In genomic region chr5:142645456-142645855, GRCh38 we compare ENCODE assay signal across 11 cellular contexts. TPM values are rescaled to one million over a fixed set of nuclear protein-coding genes. Genes with fewer than 3 reads are reported as not detected.
DNase-seq lines count a peak whose midpoint lies in the region; ATAC-seq and TF ChIP-seq lines count a peak whose summit lies in the region.
"Had no signal": no experiment of that assay in that cellular context is flagged by ENCODE, and none has a peak within 500 bp of the region (broad histone marks: within the 10 kb centered on the region; RNA-seq: fewer than 3 reads in every experiment).

No MANE protein-coding gene starts in this region.

- H4K8ac ChIP-seq in IMR-90 (ENCODE audit: low read depth in 2 of 2, low read length in 2 of 2): peak overlapping the region; percentile 77 to 97

- no peaks in the 10 kb centered on the region for H3K27me3 ChIP-seq in IMR-90 (ENCODE audit: control insufficient read depth, insufficient read depth, low read length)
- H3K27me3 ChIP-seq in breast epithelium: no peaks in the 10 kb centered on the region
- H3K27me3 ChIP-seq in transverse colon: peaks cover 4% of the 10 kb centered on the region

- H3K9me3 ChIP-seq in IMR-90 (ENCODE audit: control insufficient read depth, insufficient read depth, low read length) (no peaks in the 10 kb centered on the region), breast epithelium (no peaks in the 10 kb centered on the region), mesodermal cell (ENCODE audit: control insufficient read depth, low read length) (no peaks in the 10 kb centered on the region), transverse colon (no peaks in the 10 kb centered on the region)

- TF ChIP-seq POLR2A in IMR-90 (IDR thresholded peaks at IDR 0.05; ENCODE audit: low read depth, low read length) (no peak), breast epithelium (IDR thresholded peaks at IDR 0.05) (no peak), transverse colon (IDR thresholded peaks at IDR 0.05) (no peak)

- H4K5ac ChIP-seq in IMR-90 (ENCODE audit: low read depth, low read length): peak overlapping the region; percentile 51

- peak overlapping the region; percentile 98 for H2BK5ac ChIP-seq in IMR-90 (ENCODE audit: low read depth, low read length, poor library complexity, severe bottlenecking)

- H2BK120ac ChIP-seq in IMR-90 (ENCODE audit: low read depth, low read length): peak overlapping the region; percentile 99

- dilution Hi-C loops in IMR-90 (cut with HindIII; ENCODE audit: low sequenced_read_pairs, unreplicated experiment): no loop called here

- H2AK9ac ChIP-seq in IMR-90 (replicated peaks; ENCODE audit: low read depth, low read length, poor library complexity): peak overlapping the region; percentile 93

- no peaks in the 10 kb centered on the region for H3K79me1 ChIP-seq in IMR-90 (ENCODE audit: low read depth in 1 of 2, low read length in 2 of 2)

- peak overlapping the region; percentile 98 for H2BK20ac ChIP-seq in IMR-90 (ENCODE audit: low read depth, low read length)

- TF ChIP-seq CTCF in IMR-90 (conservative IDR thresholded peaks at IDR 0.05; ENCODE audit: low read depth, low read length): no peak
- no peak for TF ChIP-seq CTCF in breast epithelium (IDR thresholded peaks at IDR 0.05)
- no peak for TF ChIP-seq CTCF in transverse colon (IDR thresholded peaks at IDR 0.05)

- WGBS in IMR-90 (ENCODE audit: extremely low coverage in 2 of 2, insufficient read length in 1 of 2), 2 experiments: no CpG with 5 or more reads among the region's 1 CpG
- WGBS in mesodermal cell (ENCODE audit: insufficient coverage in 2 of 2), 2 experiments: 73 to 79% methylated on average over 1 of the region's 1 CpG
- 33% methylated on average over 1 of the region's 1 CpG for WGBS in transverse colon (ENCODE audit: low coverage in 1 of 2), 2 donors

- peak overlapping the region; percentile 56 for H3K4me2 ChIP-seq in IMR-90 (ENCODE audit: low read depth, low read length)

- in situ Hi-C loops in IMR-90 (cut with MboI; ENCODE audit: low sequenced_read_pairs): no loop called here
- in situ Hi-C loops in transverse colon (cut with MboI; ENCODE audit: low pct_ligation_motif_present in 1 of 4, low pct_unique_long_range_greater_than_20kb in 1 of 4, low sequenced_read_pairs in 3 of 4): no loop called here

- H2BK15ac ChIP-seq in IMR-90 (ENCODE audit: low read depth, low read length): peak overlapping the region; percentile 91

- no peak for TF ChIP-seq EP300 in transverse colon (IDR thresholded peaks at IDR 0.05; ENCODE audit: low read depth)

- H2AFZ ChIP-seq in IMR-90 (replicated peaks; ENCODE audit: low read length, poor library complexity): peak overlapping the region; percentile 91

- peaks cover 7% of the 10 kb centered on the region for H3K9me1 ChIP-seq in IMR-90 (ENCODE audit: insufficient read depth, low read length)

- H3K4ac ChIP-seq in IMR-90 (ENCODE audit: low read depth, low read length): peak overlapping the region; percentile 98

- peak overlapping the region; percentile 31 for H3K9ac ChIP-seq in IMR-90 (ENCODE audit: low read depth, low read length)

- no peak overlapping the region for H3K4me3 ChIP-seq in IMR-90 (ENCODE audit: insufficient read depth, low read depth, low read length)
- peak overlapping the region in 1 of 3 donors; percentile 45 for H3K4me3 ChIP-seq in breast epithelium
- no peak overlapping the region for H3K4me3 ChIP-seq in mesodermal cell (ENCODE audit: extremely low read depth, insufficient read depth, low read length, poor library complexity, severe bottlenecking)
- H3K4me3 ChIP-seq in transverse colon: no peak overlapping the region

- DNase-seq in IMR-90 (no peak), breast epithelium (ENCODE audit: low spot score in 2 of 2) (no peak), transverse colon (no peak), NCI-H510A treated with DMSO at 0.1 percent for 48 hours (lab: John Stamatoyannopoulos, UW) (no peak), iPS-NIHi11 (ENCODE audit: low spot score) (no peak), NCI-H2227 (lab: John Stamatoyannopoulos, UW; ENCODE audit: unreplicated experiment) (no peak)
- DNase-seq: activated CD4-positive, alpha-beta T cell treated with anti-CD3 and anti-CD28 coated beads, Interleukin-2, amount 50 U/mL, for 1 hour; activated naive CD4-positive, alpha-beta T cell treated with Interleukin-2 at 50 U/mL for 16 hours; left ventricle myocardium superior; stimulated activated CD4-positive, alpha-beta T cell treated with anti-CD3 and anti-CD28 coated beads, Interleukin-2, amount 100 ng/mL, for 48 hours had no signal

- no peaks in the 10 kb centered on the region for H4K20me1 ChIP-seq in IMR-90 (ENCODE audit: insufficient read depth, low read length)

- no peaks in the 10 kb centered on the region for H3K36me3 ChIP-seq in IMR-90 (ENCODE audit: control insufficient read depth, insufficient read depth, low read length)
- no peaks in the 10 kb centered on the region for H3K36me3 ChIP-seq in breast epithelium
- no peaks in the 10 kb centered on the region for H3K36me3 ChIP-seq in mesodermal cell (ENCODE audit: control insufficient read depth, insufficient read depth, low read length)
- H3K36me3 ChIP-seq in transverse colon: no peaks in the 10 kb centered on the region

- peaks cover 23% of the 10 kb centered on the region for H3K4me1 ChIP-seq in IMR-90 (ENCODE audit: control insufficient read depth, insufficient read depth, low read length)
- peaks cover 0 to 6% of the 10 kb centered on the region in 2 donors for H3K4me1 ChIP-seq in breast epithelium
- H3K4me1 ChIP-seq in mesodermal cell (ENCODE audit: control insufficient read depth, insufficient read depth, low read length, poor library complexity, severe bottlenecking): peaks cover 35% of the 10 kb centered on the region
- peaks cover 0 to 8% (median 5%) of the 10 kb centered on the region in 4 donors for H3K4me1 ChIP-seq in transverse colon

- CTCF ChIA-PET in IMR-90 (lab: Yijun Ruan, JAX): interaction anchor here (1.0 to 3.3 kb wide), 3 partner anchors 10 to 54 kb away, joined by 3 to 31 read pairs (median 6); no protein-coding TSS in a partner anchor

- H4K91ac ChIP-seq in IMR-90 (ENCODE audit: insufficient read depth, low read depth, low read length): peak overlapping the region; percentile 99

- ATAC-seq in IMR-90 (ENCODE audit: low read depth): no peak

- peak overlapping the region; percentile 93 for H3K23ac ChIP-seq in IMR-90 (ENCODE audit: low read depth, low read length)

- peak overlapping the region; percentile 92 for H2AK5ac ChIP-seq in IMR-90 (ENCODE audit: low read depth, low read length)

- no peak for TF ChIP-seq RAD21 in IMR-90 (IDR thresholded peaks at IDR 0.05; ENCODE audit: low read length)

- no TSS peak for BruUV-seq in IMR-90 (replicated peaks; lab: Mats Ljungman, UMichigan)

- intact Hi-C loops in IMR-90 (cut with micrococcal nuclease): loop anchor here (2.0 kb wide), 1 partner anchor 25 kb away; no protein-coding TSS in a partner anchor
- intact Hi-C loops in breast epithelium (cut with DNase I; ENCODE audit: low total_unique reads): loop anchor here (10.0 kb wide), 1 partner anchor 739 kb away; no protein-coding TSS in a partner anchor
- intact Hi-C loops in transverse colon (cut with DNase I; ENCODE audit: low total_unique reads): no loop called here

- peak overlapping the region; percentile 64 for H3K56ac ChIP-seq in IMR-90 (ENCODE audit: extremely low read depth, insufficient read depth, low read length)

- POLR2A ChIA-PET in IMR-90 (lab: Charles Lee; ENCODE audit: unreplicated experiment): interaction anchor here (0.7 kb wide), 1 partner anchor 91 kb away, joined by 9 read pairs; no protein-coding TSS in a partner anchor

- H3K27ac ChIP-seq in IMR-90 (ENCODE audit: insufficient read depth, low read length) (peak overlapping the region; percentile 79), breast epithelium (peak overlapping the region; percentile 48 to 78), mesodermal cell (ENCODE audit: low read depth, low read length, severe bottlenecking) (peak overlapping the region; percentile 81), transverse colon (peak overlapping the region in 3 of 4 donors; percentile 37 to 49 (median 41))

- peak overlapping the region; percentile 98 for H3K14ac ChIP-seq in IMR-90 (replicated peaks; ENCODE audit: low read depth, low read length)

- H3K18ac ChIP-seq in IMR-90 (ENCODE audit: low read depth, low read length): peak overlapping the region; percentile 69

TF ChIP-seq in IMR-90, 13 proteins besides CTCF, POLR2A, EP300 and RAD21:
- no peak for TF ChIP-seq MAFK (IDR thresholded peaks at IDR 0.05; ENCODE audit: low read depth, low read length)
- TF ChIP-seq CEBPB (IDR thresholded peaks at IDR 0.05; ENCODE audit: low read depth, low read length): no peak
- no peak for TF ChIP-seq MAZ (IDR thresholded peaks at IDR 0.05; ENCODE audit: borderline replicate concordance, low read depth, low read length)
- TF ChIP-seq MXI1 (IDR thresholded peaks at IDR 0.05; ENCODE audit: borderline replicate concordance, low read depth, low read length): no peak
- no peak for TF ChIP-seq USF2 (IDR thresholded peaks at IDR 0.05; ENCODE audit: low read depth, low read length)
- TF ChIP-seq CHD1 (IDR thresholded peaks at IDR 0.05; ENCODE audit: low read depth, low read length): 0 out of 2 replicates have a peak, but pooled peaks have one; percentile 50
- TF ChIP-seq RCOR1 (IDR thresholded peaks at IDR 0.05; ENCODE audit: insufficient replicate concordance, low read length): peak; percentile 6

RNA-seq across cellular contexts. Expression of gene FGF1, which starts 40.4 kb away (rescaled TPM):
- total RNA-seq in IMR-90 (2012; rRNA removed): 7.7 and 8.1 TPM in 2 replicates
- 7.6 and 8.5 TPM in 2 replicates for polyA plus RNA-seq in IMR-90 (2012; rRNA removed)
- polyA plus RNA-seq in IMR-90 (2012; cell fraction: cytosol; rRNA removed): 2.3 and 3.6 TPM in 2 replicates
- polyA plus RNA-seq in IMR-90 (2012; cell fraction: nucleus; rRNA removed; ENCODE audit: low replicate concordance): 0.82 and 5.7 TPM in 2 replicates
- total RNA-seq in breast epithelium: 10 to 100 TPM in 1 of 3 donors, 1 to 10 TPM in 1, under 1 TPM in 1; 0.32 to 20.3 (median 6.6) TPM
- 11.1 TPM for polyA plus RNA-seq in mesodermal cell (2013, experiment 1 of 2)
- 6.6 TPM for polyA plus RNA-seq in mesodermal cell (2013, experiment 2 of 2)
- under 1 TPM in 2 of 4 donors, not detected in 2; 0.32 to 0.41 TPM for total RNA-seq in transverse colon
